ENCODE assay signal across 1 cellular context in genomic region chr21:45460611-45461368, GRCh38.
TF ChIP-seq lines count a peak whose summit lies in the region.

No MANE protein-coding gene starts in this region.

TF ChIP-seq in HepG2, 621 proteins besides CTCF, POLR2A, EP300 and RAD21 (continued from another document and continues in another):
- TF ChIP-seq SKIL (CRISPR knock-in tag; IDR thresholded peaks at IDR 0.05; ENCODE audit: borderline replicate concordance) (no peak), TFDP1 (CRISPR knock-in tag; IDR thresholded peaks at IDR 0.05; ENCODE audit: borderline replicate concordance) (peak; percentile 14; the same call in 1 of the 2 replicates), ZNF777 (CRISPR knock-in tag; IDR thresholded peaks at IDR 0.05) (no peak), ZZZ3 (CRISPR knock-in tag; IDR thresholded peaks at IDR 0.05; ENCODE audit: borderline replicate concordance) (no peak), ZSCAN30 (CRISPR knock-in tag; IDR thresholded peaks at IDR 0.05) (no peak), CREB1 (IDR thresholded peaks at IDR 0.05) (no peak), CREB1 (CRISPR knock-in tag; IDR thresholded peaks at IDR 0.05) (no peak), HNF1B (CRISPR knock-in tag; IDR thresholded peaks at IDR 0.05) (no peak), CENPT (CRISPR knock-in tag; IDR thresholded peaks at IDR 0.05; ENCODE audit: low read depth) (no peak), ZNF552 (CRISPR knock-in tag; IDR thresholded peaks at IDR 0.05; ENCODE audit: borderline replicate concordance) (no peak), ZNF12 (CRISPR knock-in tag; IDR thresholded peaks at IDR 0.05) (no peak), MAFK (conservative IDR thresholded peaks at IDR 0.05 in 1 of 2, IDR thresholded peaks at IDR 0.05 in 1 of 2; ENCODE audit: low read length in 2 of 2) (peak; percentile 33 to 47; a peak in 3 of 4 replicates), ZBTB38 (CRISPR knock-in tag; IDR thresholded peaks at IDR 0.05) (no peak), HNRNPLL (IDR thresholded peaks at IDR 0.05; ENCODE audit: low read depth, low read length, poor library complexity, severe bottlenecking) (no peak), ZNF24 (IDR thresholded peaks at IDR 0.05) (no peak), ZSCAN12 (CRISPR knock-in tag; IDR thresholded peaks at IDR 0.05) (0 out of 2 replicates have a peak, but pooled peaks have one; percentile 51), MAFF (IDR thresholded peaks at IDR 0.05; ENCODE audit: low read depth, low read length) (0 out of 2 replicates have a peak, but pooled peaks have one; percentile 15), DMTF1 (CRISPR knock-in tag; IDR thresholded peaks at IDR 0.05) (no peak), PAX8 (CRISPR knock-in tag; IDR thresholded peaks at IDR 0.05; ENCODE audit: borderline replicate concordance) (no peak), ZNF124 (CRISPR knock-in tag; IDR thresholded peaks at IDR 0.05) (no peak), HDAC2 (CRISPR knock-in tag; IDR thresholded peaks at IDR 0.05) (0 out of 2 replicates have a peak, but pooled peaks have one; percentile 15), ZKSCAN1 (IDR thresholded peaks at IDR 0.05; ENCODE audit: low read length) (no peak), MAZ (IDR thresholded peaks at IDR 0.05; ENCODE audit: borderline replicate concordance, low read depth, low read length) (no peak), MAZ (CRISPR knock-in tag; IDR thresholded peaks at IDR 0.05; ENCODE audit: low read depth) (no peak), POLR2G (IDR thresholded peaks at IDR 0.05; ENCODE audit: low read depth, low read length) (no peak), HNF4A (CRISPR knock-in tag; IDR thresholded peaks at IDR 0.05) (peak; percentile 87), SAP130 (CRISPR knock-in tag; IDR thresholded peaks at IDR 0.05; ENCODE audit: low read depth) (peak; percentile 33; the same call in 1 of the 2 replicates), HDAC6 (IDR thresholded peaks at IDR 0.05; ENCODE audit: low read depth, low read length) (no peak), DNMT1 (CRISPR knock-in tag; IDR thresholded peaks at IDR 0.05) (no peak), FOXK2 (IDR thresholded peaks at IDR 0.05) (no peak), KDM4B (CRISPR knock-in tag; IDR thresholded peaks at IDR 0.05) (no peak), CBX5 (CRISPR knock-in tag; IDR thresholded peaks at IDR 0.05; ENCODE audit: borderline replicate concordance) (no peak), KLF15 (CRISPR knock-in tag; IDR thresholded peaks at IDR 0.05; ENCODE audit: borderline replicate concordance) (no peak), HNRNPK (IDR thresholded peaks at IDR 0.05; ENCODE audit: low read depth, low read length, poor library complexity, severe bottlenecking) (no peak), PATZ1 (CRISPR knock-in tag; IDR thresholded peaks at IDR 0.05) (no peak), ASH2L (IDR thresholded peaks at IDR 0.05; ENCODE audit: insufficient read length, low read depth, low read length) (no peak), PLSCR1 (CRISPR knock-in tag; IDR thresholded peaks at IDR 0.05; ENCODE audit: borderline replicate concordance) (no peak), ZNF547 (CRISPR knock-in tag; IDR thresholded peaks at IDR 0.05) (no peak), PRDM10 (CRISPR knock-in tag; IDR thresholded peaks at IDR 0.05; ENCODE audit: low read depth) (no peak), CBX2 (IDR thresholded peaks at IDR 0.05; ENCODE audit: low read depth, low read length) (no peak), CBX2 (CRISPR knock-in tag; IDR thresholded peaks at IDR 0.05; ENCODE audit: low read depth) (no peak), ARNT2 (CRISPR knock-in tag; IDR thresholded peaks at IDR 0.05; ENCODE audit: low read depth) (no peak), MTF2 (CRISPR knock-in tag; IDR thresholded peaks at IDR 0.05; ENCODE audit: borderline replicate concordance) (no peak), SNAPC4 (CRISPR knock-in tag; IDR thresholded peaks at IDR 0.05) (no peak), SIN3B (IDR thresholded peaks at IDR 0.05; ENCODE audit: low read length) (no peak), ARNT (IDR thresholded peaks at IDR 0.05) (no peak), THAP11 (CRISPR knock-in tag; IDR thresholded peaks at IDR 0.05) (no peak)
